In the genomic region with DNA sequence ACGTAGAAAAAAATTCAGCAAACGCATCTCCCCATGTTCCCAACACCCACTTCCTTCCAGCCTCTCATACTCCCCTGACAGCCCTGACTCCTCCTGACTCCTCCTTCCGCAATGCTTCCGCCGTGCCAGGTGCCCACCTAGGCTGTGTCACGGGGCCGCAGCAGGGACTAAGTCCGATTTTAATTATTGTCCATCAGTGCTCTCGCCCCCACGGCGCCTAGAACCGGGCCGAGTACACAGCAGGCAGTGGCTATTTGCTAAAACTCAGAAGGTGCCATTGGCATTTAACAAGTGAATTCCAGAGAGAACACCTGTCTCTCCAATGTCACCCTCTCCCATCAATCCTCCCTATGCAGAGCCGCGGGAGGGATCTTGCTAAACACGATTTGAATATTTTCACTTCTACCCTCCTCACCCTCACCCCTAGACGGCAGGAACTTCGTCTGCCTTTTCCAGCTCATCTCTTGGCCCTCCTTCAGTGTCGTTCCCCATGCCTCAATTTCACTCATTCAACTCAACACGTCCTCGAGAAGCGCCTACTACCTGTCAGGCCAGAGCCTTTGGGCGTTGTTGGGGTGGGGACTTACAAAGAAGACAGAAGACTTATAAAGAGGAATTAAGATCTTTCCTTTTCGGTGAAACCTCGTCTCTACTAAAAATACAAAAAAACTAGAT, we compare ENCODE assay signal across 8 cellular contexts. TPM values are rescaled to one million over a fixed set of nuclear protein-coding genes. Genes with fewer than 3 reads are reported as not detected.
A peak's percentile ranks its signal among the peaks of the same experiment; 100 is the strongest.
DNase-seq lines count a peak whose midpoint lies in the region; ATAC-seq, FAIRE-seq and TF ChIP-seq lines count a peak whose summit lies in the region.

No MANE protein-coding gene starts in this region.

- intact Hi-C loops in uterus (cut with DNase I; ENCODE audit: low total_unique reads), result no loop called here

- H3K9me3 ChIP-seq in endocrine pancreas (ENCODE audit: control insufficient read depth, low read length) (no peaks in the 10 kb centered on the region), mucosa of stomach (ENCODE audit: control insufficient read depth, low read length) (no peaks in the 10 kb centered on the region), uterus (no peaks in the 10 kb centered on the region)

- no peak for TF ChIP-seq POLR2A in uterus (IDR thresholded peaks at IDR 0.05)

- H3K36me3 ChIP-seq in endocrine pancreas (ENCODE audit: control insufficient read depth, insufficient read depth, low read length), result no peaks in the 10 kb centered on the region
- no peaks in the 10 kb centered on the region for H3K36me3 ChIP-seq in mucosa of stomach (ENCODE audit: control insufficient read depth, insufficient read depth, low read length)
- H3K36me3 ChIP-seq in uterus, result no peaks in the 10 kb centered on the region

- H3K27me3 ChIP-seq in endocrine pancreas (ENCODE audit: control insufficient read depth, insufficient read depth, low read length) (no peaks in the 10 kb centered on the region), mucosa of stomach (ENCODE audit: control insufficient read depth, insufficient read depth, low read length) (no peaks in the 10 kb centered on the region), uterus (no peaks in the 10 kb centered on the region)

- ATAC-seq in GM19452 (IDR thresholded peaks at IDR 0.05; ENCODE audit: unreplicated experiment), result peak; percentile 6
- peak; percentile 2 for ATAC-seq in HG03565 (IDR thresholded peaks at IDR 0.05; ENCODE audit: unreplicated experiment)

- H3K4me3 ChIP-seq in endocrine pancreas (ENCODE audit: control insufficient read depth, insufficient read depth, low read length), result peak overlapping the region; percentile 52
- H3K4me3 ChIP-seq in mucosa of stomach (ENCODE audit: low read length), result peak overlapping the region; percentile 53
- peak overlapping the region; percentile 51 to 81 for H3K4me3 ChIP-seq in uterus

- TF ChIP-seq CTCF in uterus (IDR thresholded peaks at IDR 0.05), result no peak

- DNase-seq in Caki2 (ENCODE audit: low read depth) (peak; percentile 47), T-helper 1 cell (peak in 4 of 5 donors; percentile 14 to 64 (median 28)), uterus (no peak), RCC 7860 (ENCODE audit: low spot score) (no peak)

- H3K27ac ChIP-seq in uterus, result peak overlapping the region; percentile 94 to 97

- H3K9ac ChIP-seq in endocrine pancreas (ENCODE audit: control insufficient read depth, insufficient read depth, low read length) (peak overlapping the region; percentile 89), mucosa of stomach (ENCODE audit: low read length) (peak overlapping the region; percentile 80)

- H3K4me1 ChIP-seq in endocrine pancreas (ENCODE audit: control insufficient read depth, insufficient read depth, low read length) (no peaks in the 10 kb centered on the region), mucosa of stomach (ENCODE audit: control insufficient read depth, insufficient read depth, low read length) (peaks cover 6% of the 10 kb centered on the region), uterus (no peaks in the 10 kb centered on the region)

- in situ Hi-C loops in Caki2 (cut with HindIII; ENCODE audit: low pct_unique_long_range_greater_than_20kb, low sequenced_read_pairs), result no loop called here

- FAIRE-seq in RCC 7860 (lab: Jason Lieb, UNC), result no peak

RNA-seq across cellular contexts. Expression of gene SHF, which starts 11.5 kb away (rescaled TPM):
- 6.6 and 14.3 TPM in 2 replicates for total RNA-seq in Caki2 (2014; rRNA removed; shearing (Covaris generic); ENCODE audit: low replicate concordance)
- total RNA-seq in uterus, result 10 to 100 TPM in 3 of 4 donors, 1 to 10 TPM in 1; 1.5 to 37.5 (median 24.1) TPM

RNA-seq across cellular contexts. Expression of gene SLC28A2, which starts 52.8 kb away (rescaled TPM):
- not detected in 2 replicates for total RNA-seq in Caki2 (2014; rRNA removed; shearing (Covaris generic); ENCODE audit: low replicate concordance)
- total RNA-seq in uterus, result not detected

Comparison
In these comparisons a context has a peak if more than half of its experiments do, and no peak if none do; other contexts are left out.
1. DNase-seq: peak in Caki2 (single experiment) and T-helper 1 cell (4 of 5); none in uterus (0 of 2) and RCC 7860 (single experiment).
2. Peak in every context shown above with its lines, with median percentiles within 50 percentile points of each other: H3K4me3 ChIP-seq.